In the genomic region with DNA sequence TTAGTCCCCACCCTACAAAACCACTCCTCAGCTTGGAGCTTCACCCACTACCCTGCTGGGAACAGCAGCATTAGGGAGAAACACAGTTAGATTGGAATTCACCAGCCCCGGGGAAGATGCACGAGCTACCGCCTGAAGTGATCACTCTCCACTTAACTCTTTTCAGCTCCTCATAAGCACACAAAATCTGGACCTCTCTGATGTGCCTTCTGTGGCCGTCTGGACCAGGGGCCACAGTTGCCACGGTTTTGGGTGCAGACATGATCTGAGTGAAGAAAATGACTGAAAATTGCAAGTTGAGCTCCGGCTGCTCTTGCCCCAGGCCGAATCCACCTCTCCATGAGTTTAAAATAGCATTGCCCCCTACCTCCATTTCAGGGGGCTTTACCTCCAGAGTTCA, we compare ENCODE assay signal across 28 cellular contexts.
"Had no signal": no experiment of that assay in that cellular context is flagged by ENCODE, and none has a peak within 500 bp of the region (broad histone marks: within the 10 kb centered on the region; RNA-seq: fewer than 3 reads in every experiment).

No MANE protein-coding gene starts in this region.

- H3K27ac Mint-ChIP-seq: stimulated activated effector memory CD8-positive, alpha-beta T cell treated with anti-CD3 and anti-CD28 coated beads, Interleukin-12 subunit alpha, Interleukin-12 subunit beta, amount 100 ng/mL, for 72 hours; stimulated activated memory B cell treated with anti-CD40 and anti-IgM and Interleukin-4, amounts not matched to agents 10 μg/mL and 1 μg/mL and 100 μg/mL, for 72 hours; stimulated activated naive B cell treated with anti-CD40 and anti-IgM and Interleukin-4, amounts not matched to agents 10 μg/mL and 1 μg/mL and 100 μg/mL, for 72 hours; stimulated activated naive CD8-positive, alpha-beta T cell treated with anti-CD3 and anti-CD28 coated beads, Interleukin-15, amount 100 ng/mL, for 72 hours; stimulated activated naive CD8-positive, alpha-beta T cell treated with anti-CD3 and anti-CD28 coated beads, Interleukin-15, Interleukin-2, amounts not matched to agents 100 ng/mL and 50 ng/mL, for 24 hours; type B pancreatic cell had no signal

- H3K9me3 ChIP-seq: testis, thoracic aorta, thyroid gland, tibial artery, uterus, vagina had no signal

- H3K36me3 Mint-ChIP-seq: stimulated activated effector memory CD8-positive, alpha-beta T cell treated with anti-CD3 and anti-CD28 coated beads, Interleukin-12 subunit alpha, Interleukin-12 subunit beta, amount 100 ng/mL, for 72 hours; stimulated activated memory B cell treated with anti-CD40 and anti-IgM and Interleukin-4, amounts not matched to agents 10 μg/mL and 1 μg/mL and 100 μg/mL, for 72 hours; stimulated activated naive B cell treated with anti-CD40 and anti-IgM and Interleukin-4, amounts not matched to agents 10 μg/mL and 1 μg/mL and 100 μg/mL, for 72 hours; type B pancreatic cell had no signal

- H3K9me3 Mint-ChIP-seq: type B pancreatic cell had no signal

- H3K4me3 Mint-ChIP-seq: stimulated activated effector memory CD8-positive, alpha-beta T cell treated with anti-CD3 and anti-CD28 coated beads, Interleukin-12 subunit alpha, Interleukin-12 subunit beta, amount 100 ng/mL, for 72 hours; stimulated activated memory B cell treated with anti-CD40 and anti-IgM and Interleukin-4, amounts not matched to agents 10 μg/mL and 1 μg/mL and 100 μg/mL, for 72 hours; stimulated activated naive B cell treated with anti-CD40 and anti-IgM and Interleukin-4, amounts not matched to agents 10 μg/mL and 1 μg/mL and 100 μg/mL, for 72 hours; stimulated activated naive CD8-positive, alpha-beta T cell treated with anti-CD3 and anti-CD28 coated beads, Interleukin-15, amount 100 ng/mL, for 72 hours; stimulated activated naive CD8-positive, alpha-beta T cell treated with anti-CD3 and anti-CD28 coated beads, Interleukin-15, Interleukin-2, amounts not matched to agents 100 ng/mL and 50 ng/mL, for 24 hours; type B pancreatic cell had no signal

- H3K4me3 ChIP-seq: stomach, suprapubic skin, testis, thoracic aorta, thyroid gland, tibial artery, tibial nerve, transverse colon, upper lobe of left lung, upper lobe of right lung, uterus, vagina had no signal

- H3K27me3 ChIP-seq: stomach, suprapubic skin, testis, thyroid gland, tibial artery, tibial nerve, transverse colon, upper lobe of left lung, upper lobe of right lung, uterus, vagina had no signal

- H3K27ac ChIP-seq: stomach, suprapubic skin, testis, thoracic aorta, thyroid gland, tibial artery, tibial nerve, transverse colon, upper lobe of left lung, upper lobe of right lung, uterus, vagina had no signal

- H3K36me3 ChIP-seq: stomach, suprapubic skin, thoracic aorta, thyroid gland, tibial artery, tibial nerve, transverse colon, upper lobe of left lung, upper lobe of right lung, uterus, vagina had no signal

- DNase-seq: stimulated activated CD4-positive, alpha-beta T cell treated with anti-CD3 and anti-CD28 coated beads, Interleukin-2, amount 100 ng/mL, for 48 hours; stimulated activated CD4-positive, alpha-beta T cell treated with anti-CD3 and anti-CD28 coated beads, Interleukin-4, amount 100 ng/mL, for 1 hour; stimulated activated CD4-positive, alpha-beta T cell treated with anti-CD3 and anti-CD28 coated beads, Interleukin-4, amount 100 ng/mL, for 24 hours; stimulated activated CD4-positive, alpha-beta T cell treated with anti-CD3 and anti-CD28 coated beads, Interleukin-4, amount 100 ng/mL, for 4 hours; stimulated activated CD8-positive, alpha-beta memory T cell treated with anti-CD3 and anti-CD28 coated beads, Interleukin-4, amount 100 ng/mL, for 48 hours; stimulated activated naive B cell treated with anti-CD40 and anti-IgM and Interleukin-4, amounts not matched to agents 10 μg/mL and 1 μg/mL and 100 μg/mL, for 72 hours; stimulated activated naive CD4-positive, alpha-beta T cell; stimulated activated naive CD4-positive, alpha-beta T cell treated with Interleukin-2 at 50 U/mL for 16 hours; stimulated activated naive CD8-positive, alpha-beta T cell treated with anti-CD3 and anti-CD28 coated beads, Interleukin-15, amount 100 ng/mL, for 72 hours; stimulated activated naive CD8-positive, alpha-beta T cell treated with anti-CD3 and anti-CD28 coated beads, Interleukin-15, Interleukin-2, amounts not matched to agents 100 U/mL and 50 U/mL, for 24 hours; stomach; substantia nigra; testis; thyroid gland; tibial artery; transverse colon; trophoblast cell; upper lobe of left lung; upper lobe of right lung; uterus had no signal

- H3K4me1 Mint-ChIP-seq: stimulated activated effector memory CD8-positive, alpha-beta T cell treated with anti-CD3 and anti-CD28 coated beads, Interleukin-12 subunit alpha, Interleukin-12 subunit beta, amount 100 ng/mL, for 72 hours; stimulated activated memory B cell treated with anti-CD40 and anti-IgM and Interleukin-4, amounts not matched to agents 10 μg/mL and 1 μg/mL and 100 μg/mL, for 72 hours; stimulated activated naive B cell treated with anti-CD40 and anti-IgM and Interleukin-4, amounts not matched to agents 10 μg/mL and 1 μg/mL and 100 μg/mL, for 72 hours; stimulated activated naive CD8-positive, alpha-beta T cell treated with anti-CD3 and anti-CD28 coated beads, Interleukin-15, amount 100 ng/mL, for 72 hours had no signal

- H3K27me3 Mint-ChIP-seq: stimulated activated naive CD8-positive, alpha-beta T cell treated with anti-CD3 and anti-CD28 coated beads, Interleukin-15, amount 100 ng/mL, for 72 hours; type B pancreatic cell had no signal

- H3K4me1 ChIP-seq: suprapubic skin, uterus had no signal
